ENCODE assay signal across 12 cellular contexts in genomic region chr14:18638032-18638431, GRCh38. TPM values are rescaled to one million over a fixed set of nuclear protein-coding genes. Genes with fewer than 3 reads are reported as not detected.
DNase-seq lines count a peak whose midpoint lies in the region; ATAC-seq and TF ChIP-seq lines count a peak whose summit lies in the region.
"Not testable (repeated sequence)": the region's sequence is repeated elsewhere in the genome, so short reads cannot be mapped to it uniquely, and the experiment has no call there.
"Had no signal": no experiment of that assay in that cellular context is flagged by ENCODE, and none has a peak within 500 bp of the region (broad histone marks: within the 10 kb centered on the region; RNA-seq: fewer than 3 reads in every experiment).

No MANE protein-coding gene starts in this region.

- peak; percentile 78 for ATAC-seq in omental fat pad (ENCODE audit: low FRiP score)

- not testable (repeated sequence) for TF ChIP-seq CTCF in omental fat pad (IDR thresholded peaks at IDR 0.05)

- DNase-seq in omental fat pad (ENCODE audit: low spot score): not testable (repeated sequence)

RNA-seq across cellular contexts. Expression of gene OR11H12, which starts 37.1 kb away (rescaled TPM):
- not detected for total RNA-seq in omental fat pad
- total RNA-seq: A172; A673; B cell; Caco-2; Calu3; CD4-positive, alpha-beta memory T cell; CD4-positive, alpha-beta T cell; CD4-positive, CD25-positive, alpha-beta regulatory T cell; CD8-positive, alpha-beta memory T cell; CD8-positive, alpha-beta T cell; Daoy had no signal
